14 cellular contexts compared by ENCODE assay signal in the genomic region with DNA sequence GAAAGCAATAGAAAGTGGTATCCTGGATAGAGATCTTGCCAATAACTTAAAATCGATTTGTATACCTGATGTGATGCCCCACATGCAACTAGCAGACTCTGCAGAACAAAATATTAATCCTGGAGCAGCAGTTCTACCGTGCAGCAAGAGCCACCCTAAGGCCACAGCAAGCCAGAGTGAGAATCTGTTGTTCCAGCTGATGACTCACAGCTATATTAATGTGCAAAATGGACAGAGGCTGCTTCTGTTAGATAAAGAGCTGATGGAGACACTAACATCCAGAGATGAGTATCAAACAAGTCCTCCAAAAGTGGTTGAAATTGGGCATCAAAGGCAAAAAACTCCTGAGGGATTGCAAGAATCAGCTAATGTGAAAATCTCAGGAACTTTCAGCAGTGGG.
DNase-seq lines count a peak whose midpoint lies in the region; ATAC-seq and TF ChIP-seq lines count a peak whose summit lies in the region.
"Had no signal": no experiment of that assay in that cellular context is flagged by ENCODE, and none has a peak within 500 bp of the region (broad histone marks: within the 10 kb centered on the region; RNA-seq: fewer than 3 reads in every experiment).

No MANE protein-coding gene starts in this region.

- H3K4me3 ChIP-seq in adipocyte (ENCODE audit: low read length): no peak overlapping the region
- H3K4me3 ChIP-seq in fibroblast of villous mesenchyme (ENCODE audit: low read depth, low read length): no peak overlapping the region
- H3K4me3 ChIP-seq in endodermal cell (ENCODE audit: low read length): no peak overlapping the region
- H3K4me3 ChIP-seq: tibial nerve had no signal

- 99 to 100% methylated on average over 2 of the region's 2 CpGs for WGBS in endodermal cell (ENCODE audit: insufficient coverage in 1 of 2, insufficient read length in 1 of 2), 2 experiments

- no peaks in the 10 kb centered on the region for H3K27me3 ChIP-seq in adipocyte (replicated peaks; ENCODE audit: control insufficient read depth, insufficient read depth, low read length)
- H3K27me3 ChIP-seq in endodermal cell (ENCODE audit: control insufficient read depth, insufficient read depth, low read length, poor library complexity, severe bottlenecking): no peaks in the 10 kb centered on the region
- H3K27me3 ChIP-seq: tibial nerve had no signal

- TF ChIP-seq CTCF in fibroblast of villous mesenchyme (IDR thresholded peaks at IDR 0.05; ENCODE audit: insufficient read depth, low read depth, low read length): no peak
- no peak for TF ChIP-seq CTCF in endodermal cell (conservative IDR thresholded peaks at IDR 0.05)

- H3K36me3 ChIP-seq in adipocyte (ENCODE audit: control insufficient read depth, insufficient read depth, low read length, severe bottlenecking) (peaks cover 77% of the 10 kb centered on the region), endodermal cell (ENCODE audit: control insufficient read depth, insufficient read depth, low read length) (peaks cover 41% of the 10 kb centered on the region)

- H3K4me1 Mint-ChIP-seq in activated T-cell treated with anti-CD3 and anti-CD28 coated beads, Interleukin-2, amount 50 U/mL, for 24 hours (ENCODE audit: low read depth): peaks cover 18% of the 10 kb centered on the region
- peaks cover 4% of the 10 kb centered on the region for H3K4me1 Mint-ChIP-seq in endodermal cell
- H3K4me1 Mint-ChIP-seq: activated B cell treated with CpG ODN at 0.5 μM for 24 hours had no signal

- H3K9ac ChIP-seq in adipocyte (ENCODE audit: low read length): no peak overlapping the region
- no peak overlapping the region for H3K9ac ChIP-seq in endodermal cell (ENCODE audit: extremely low read depth, low read length, poor library complexity, severe bottlenecking)

- no peak for ATAC-seq in HG03469 (IDR thresholded peaks at IDR 0.05; ENCODE audit: unreplicated experiment)

- peaks cover 100% of the 10 kb centered on the region for H3K36me3 Mint-ChIP-seq in activated T-cell treated with anti-CD3 and anti-CD28 coated beads, Interleukin-2, amount 50 U/mL, for 24 hours (ENCODE audit: low read depth)
- peaks cover 45% of the 10 kb centered on the region for H3K36me3 Mint-ChIP-seq in endodermal cell (ENCODE audit: low read depth)

- H3K9me3 Mint-ChIP-seq in activated T-cell treated with anti-CD3 and anti-CD28 coated beads, Interleukin-2, amount 50 U/mL, for 24 hours: no peaks in the 10 kb centered on the region
- H3K9me3 Mint-ChIP-seq in endodermal cell: no peaks in the 10 kb centered on the region
- H3K9me3 Mint-ChIP-seq: activated B cell treated with CpG ODN at 0.5 μM for 24 hours had no signal

- no peak overlapping the region for H3K4me3 Mint-ChIP-seq in activated T-cell treated with anti-CD3 and anti-CD28 coated beads, Interleukin-2, amount 50 U/mL, for 24 hours
- no peak overlapping the region for H3K4me3 Mint-ChIP-seq in endodermal cell
- H3K4me3 Mint-ChIP-seq: activated B cell treated with CpG ODN at 0.5 μM for 24 hours had no signal

- H3K27me3 Mint-ChIP-seq in activated T-cell treated with anti-CD3 and anti-CD28 coated beads, Interleukin-2, amount 50 U/mL, for 24 hours: no peaks in the 10 kb centered on the region
- H3K27me3 Mint-ChIP-seq in endodermal cell (ENCODE audit: insufficient read depth): no peaks in the 10 kb centered on the region
- H3K27me3 Mint-ChIP-seq: activated B cell treated with CpG ODN at 0.5 μM for 24 hours had no signal

- H3K27ac ChIP-seq in endodermal cell (ENCODE audit: low read depth, low read length): no peak overlapping the region
- H3K27ac ChIP-seq: tibial nerve had no signal

- DNase-seq in activated T-cell treated with anti-CD3 and anti-CD28 coated beads, Interleukin-2, amount 50 U/mL, for 24 hours: no peak
- no peak for DNase-seq in activated T-cell treated with anti-CD3 and anti-CD28 coated beads, Interleukin-2, amount 50 U/mL, for 48 hours
- peak; percentile 8 for DNase-seq in adipocyte (ENCODE audit: low read depth)
- peak; percentile 14 for DNase-seq in fibroblast of villous mesenchyme (ENCODE audit: low read depth)
- peak; percentile 6 for DNase-seq in stromal cell of bone marrow (ENCODE audit: low read depth)
- no peak for DNase-seq in iPS-NIHi11 (ENCODE audit: low spot score)
- no peak for DNase-seq in endodermal cell
- DNase-seq: activated B cell treated with CpG ODN at 0.5 μM for 24 hours; erythroblast; MV-4-11; OCI-M1; stimulated activated CD4-positive, alpha-beta T cell treated with anti-CD3 and anti-CD28 coated beads, Interleukin-15, amount 100 ng/mL, for 24 hours had no signal

- H3K9me3 ChIP-seq in adipocyte (ENCODE audit: control insufficient read depth, low read length) (no peaks in the 10 kb centered on the region), endodermal cell (ENCODE audit: control insufficient read depth, low read length) (peaks cover 2% of the 10 kb centered on the region)
- H3K9me3 ChIP-seq: tibial nerve had no signal

- H3K27ac Mint-ChIP-seq in activated T-cell treated with anti-CD3 and anti-CD28 coated beads, Interleukin-2, amount 50 U/mL, for 24 hours: peak overlapping the region; percentile 61
- no peak overlapping the region for H3K27ac Mint-ChIP-seq in endodermal cell
- H3K27ac Mint-ChIP-seq: activated B cell treated with CpG ODN at 0.5 μM for 24 hours had no signal

- peaks cover 8% of the 10 kb centered on the region for H3K4me1 ChIP-seq in adipocyte (ENCODE audit: control insufficient read depth, insufficient read depth, low read length)
- no peaks in the 10 kb centered on the region for H3K4me1 ChIP-seq in endodermal cell (ENCODE audit: control insufficient read depth, insufficient read depth, low read length)
- H3K4me1 ChIP-seq: tibial nerve had no signal

Comparison
In these comparisons a context has a peak if more than half of its experiments do, and no peak if none do; other contexts are left out.
1. DNase-seq: peak in adipocyte (single experiment), fibroblast of villous mesenchyme (single experiment) and stromal cell of bone marrow (single experiment); none in activated T-cell treated with anti-CD3 and anti-CD28 coated beads, Interleukin-2, amount 50 U/mL, for 24 hours (single experiment), activated T-cell treated with anti-CD3 and anti-CD28 coated beads, Interleukin-2, amount 50 U/mL, for 48 hours (0 of 2), iPS-NIHi11 (single experiment) and endodermal cell (single experiment).